ENCODE assay signal across 8 cellular contexts in the genomic region with DNA sequence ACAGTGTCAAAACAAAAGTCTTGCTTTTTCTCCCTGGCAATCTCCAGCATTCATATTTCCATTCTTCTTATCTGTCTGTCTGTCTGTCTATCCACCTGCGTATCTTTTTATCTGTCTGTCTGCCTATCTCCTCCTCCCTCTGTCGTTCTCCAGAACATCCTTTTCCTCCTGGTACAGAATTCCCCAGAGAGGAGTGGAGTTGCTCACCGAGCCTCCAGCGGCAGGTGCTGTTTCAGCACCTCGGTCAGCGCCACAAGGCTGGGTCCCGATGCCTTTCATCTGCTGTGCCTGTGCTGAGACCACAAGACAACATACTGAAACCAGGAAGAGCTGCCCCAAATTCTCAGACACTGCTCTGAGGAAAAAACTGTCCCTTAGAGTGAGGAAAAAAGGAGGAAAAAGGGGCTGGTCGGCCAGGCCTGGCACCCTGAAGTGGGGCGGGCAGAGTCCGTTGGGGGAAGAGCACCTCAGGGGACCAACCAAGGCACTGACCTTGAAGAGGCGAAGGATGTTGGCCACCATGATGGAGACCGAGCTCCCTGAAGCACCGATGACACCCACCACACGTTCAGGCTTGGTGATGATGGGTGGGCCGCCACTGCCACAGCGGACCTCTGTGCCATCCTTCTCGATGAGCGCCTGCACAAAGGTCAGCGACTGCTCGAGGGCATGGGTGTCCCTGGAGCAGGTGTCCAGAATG. TPM values are rescaled to one million over a fixed set of nuclear protein-coding genes. Genes with fewer than 3 reads are reported as not detected.
DNase-seq lines count a peak whose midpoint lies in the region; ATAC-seq and TF ChIP-seq lines count a peak whose summit lies in the region.

No MANE protein-coding gene starts in this region.

- intact Hi-C loops in lower lobe of right lung (cut with DNase I) (no loop called here), esophagus squamous epithelium (cut with DNase I) (no loop called here)

- peaks cover 22% of the 10 kb centered on the region for H3K27me3 Mint-ChIP-seq in activated CD8-positive, alpha-beta T cell treated with anti-CD3 and anti-CD28 coated beads, Interleukin-2, amount 10 ng/mL, durations not matched to agents 7 days and 5 days (ENCODE audit: low read depth)

- no peaks in the 10 kb centered on the region for H3K4me1 Mint-ChIP-seq in activated CD8-positive, alpha-beta T cell treated with anti-CD3 and anti-CD28 coated beads, Interleukin-2, amount 10 ng/mL, durations not matched to agents 7 days and 5 days (ENCODE audit: low read depth)

- H3K27ac ChIP-seq in Karpas-422 (ENCODE audit: low read length): no peak overlapping the region
- no peak overlapping the region for H3K27ac ChIP-seq in lower lobe of right lung
- no peak overlapping the region for H3K27ac ChIP-seq in esophagus squamous epithelium

- H3K36me3 ChIP-seq in Karpas-422 (ENCODE audit: insufficient read depth, low read length): no peaks in the 10 kb centered on the region
- no peaks in the 10 kb centered on the region for H3K36me3 ChIP-seq in lower lobe of right lung
- no peaks in the 10 kb centered on the region for H3K36me3 ChIP-seq in esophagus squamous epithelium

- H3K36me3 Mint-ChIP-seq in activated CD8-positive, alpha-beta T cell treated with anti-CD3 and anti-CD28 coated beads, Interleukin-2, amount 10 ng/mL, durations not matched to agents 7 days and 5 days (ENCODE audit: low read depth): no peaks in the 10 kb centered on the region

- no peaks in the 10 kb centered on the region for H3K9me2 ChIP-seq in Karpas-422 (replicated peaks; ENCODE audit: insufficient read depth, low read length)

- peak; percentile 75 for DNase-seq in Daoy (ENCODE audit: low read depth)
- DNase-seq in Karpas-422: peak; percentile 68
- DNase-seq in activated CD8-positive, alpha-beta T cell treated with anti-CD3 and anti-CD28 coated beads, Interleukin-2, amount 10 ng/mL, durations not matched to agents 7 days and 5 days: peak; percentile 70
- DNase-seq in kidney glomerular epithelial cell (lab: John Stamatoyannopoulos, UW): peak; percentile 7
- DNase-seq in medulla oblongata (ENCODE audit: extremely low spot score): no peak
- no peak for DNase-seq in lower lobe of right lung
- no peak for DNase-seq in esophagus squamous epithelium (lab: John Stamatoyannopoulos, UW)

- no peaks in the 10 kb centered on the region; the same call in 1 of the 2 replicates for H4K20me1 ChIP-seq in Karpas-422 (ENCODE audit: insufficient read depth, low read depth, low read length)

- peak; percentile 75 for ATAC-seq in activated CD8-positive, alpha-beta T cell treated with anti-CD3 and anti-CD28 coated beads, Interleukin-2, amount 10 ng/mL, durations not matched to agents 7 days and 5 days
- ATAC-seq in lower lobe of right lung (no peak), HG03565 (IDR thresholded peaks at IDR 0.05; ENCODE audit: unreplicated experiment) (no peak)

- H3K4me2 ChIP-seq in Karpas-422 (ENCODE audit: low read depth, low read length, poor library complexity, severe bottlenecking): no peak overlapping the region

- no peak overlapping the region for H3K9ac ChIP-seq in Karpas-422 (ENCODE audit: low read length)

- CTCF ChIA-PET in activated CD8-positive, alpha-beta T cell treated with anti-CD3 and anti-CD28 coated beads, Interleukin-2, amount 10 ng/mL, durations not matched to agents 7 days and 5 days (lab: Charles Lee): no interaction called here

- H3K27me3 ChIP-seq in Karpas-422 (ENCODE audit: low read length) (no peaks in the 10 kb centered on the region), lower lobe of right lung (ENCODE audit: low read depth) (peaks cover 45% of the 10 kb centered on the region), esophagus squamous epithelium (peaks cover 0 to 85% (median 0%) of the 10 kb centered on the region in 4 donors)

- H3K79me2 ChIP-seq in Karpas-422 (ENCODE audit: low read length): no peaks in the 10 kb centered on the region

- TF ChIP-seq CTCF in lower lobe of right lung (IDR thresholded peaks at IDR 0.05) (no peak), esophagus squamous epithelium (IDR thresholded peaks at IDR 0.05) (no peak)

- POLR2A ChIA-PET in activated CD8-positive, alpha-beta T cell treated with anti-CD3 and anti-CD28 coated beads, Interleukin-2, amount 10 ng/mL, durations not matched to agents 7 days and 5 days (lab: Charles Lee): interaction anchor here (0.6 kb wide), 1 partner anchor 31 kb away, joined by 3 read pairs; no protein-coding TSS in a partner anchor

- no peak overlapping the region for H2AFZ ChIP-seq in Karpas-422 (ENCODE audit: low read length)

- TF ChIP-seq POLR2A in esophagus squamous epithelium (IDR thresholded peaks at IDR 0.05): no peak

- no peak overlapping the region for H3K27ac Mint-ChIP-seq in activated CD8-positive, alpha-beta T cell treated with anti-CD3 and anti-CD28 coated beads, Interleukin-2, amount 10 ng/mL, durations not matched to agents 7 days and 5 days

- H3K9me3 ChIP-seq in Karpas-422 (ENCODE audit: low read length) (no peaks in the 10 kb centered on the region), lower lobe of right lung (no peaks in the 10 kb centered on the region), esophagus squamous epithelium (no peaks in the 10 kb centered on the region)

- H3K4me3 Mint-ChIP-seq in activated CD8-positive, alpha-beta T cell treated with anti-CD3 and anti-CD28 coated beads, Interleukin-2, amount 10 ng/mL, durations not matched to agents 7 days and 5 days: no peak overlapping the region

- WGBS in esophagus squamous epithelium, 2 donors: 41 to 49% methylated on average over 18 to 20 of the region's 20 CpGs

- H3K4me3 ChIP-seq in Karpas-422 (ENCODE audit: low read length) (no peak overlapping the region), lower lobe of right lung (no peak overlapping the region), esophagus squamous epithelium (no peak overlapping the region)

- H3K9me3 Mint-ChIP-seq in activated CD8-positive, alpha-beta T cell treated with anti-CD3 and anti-CD28 coated beads, Interleukin-2, amount 10 ng/mL, durations not matched to agents 7 days and 5 days (ENCODE audit: insufficient read depth): no peaks in the 10 kb centered on the region

- H3K4me1 ChIP-seq in Karpas-422 (ENCODE audit: low read length): no peaks in the 10 kb centered on the region
- H3K4me1 ChIP-seq in lower lobe of right lung: no peaks in the 10 kb centered on the region
- H3K4me1 ChIP-seq in esophagus squamous epithelium: no peaks in the 10 kb centered on the region

RNA-seq across cellular contexts. Expression of a gene that starts 13.3 kb away (rescaled TPM):
- total RNA-seq in Daoy (2014; rRNA removed; shearing (Covaris generic)): 0.06 TPM in 1 of 2 replicates, not detected in the other
- total RNA-seq in Karpas-422 (2014; rRNA removed; shearing (Covaris generic); ENCODE audit: low replicate concordance): not detected in 2 replicates
- not detected for total RNA-seq in activated CD8-positive, alpha-beta T cell treated with anti-CD3 and anti-CD28 coated beads, Interleukin-2, amount 10 ng/mL, durations not matched to agents 7 days and 5 days
- total RNA-seq in lower lobe of right lung (not detected), esophagus squamous epithelium (not detected)

Comparison
In these comparisons a context has a peak if more than half of its experiments do, and no peak if none do; other contexts are left out.
1. DNase-seq: peak in Daoy (single experiment), Karpas-422 (single experiment), activated CD8-positive, alpha-beta T cell treated with anti-CD3 and anti-CD28 coated beads, Interleukin-2, amount 10 ng/mL, durations not matched to agents 7 days and 5 days (single experiment) and kidney glomerular epithelial cell (single experiment); none in medulla oblongata (single experiment), lower lobe of right lung (single experiment) and esophagus squamous epithelium (single experiment).